31 cellular contexts compared by ENCODE assay signal in genomic region chr21:23952269-23952668, GRCh38.
"Had no signal": no experiment of that assay in that cellular context is flagged by ENCODE, and none has a peak within 500 bp of the region (broad histone marks: within the 10 kb centered on the region; RNA-seq: fewer than 3 reads in every experiment).

No MANE protein-coding gene starts in this region.

- H3K9me3 Mint-ChIP-seq: immature natural killer cell; naive B cell; natural killer cell; stimulated activated memory B cell treated with anti-CD40 and anti-IgM and Interleukin-4, amounts not matched to agents 10 μg/mL and 1 μg/mL and 100 μg/mL, for 72 hours; stimulated activated naive CD8-positive, alpha-beta T cell treated with anti-CD3 and anti-CD28 coated beads, Interleukin-15, amount 100 ng/mL, for 72 hours had no signal

- H3K9ac ChIP-seq: neural progenitor cell, parathyroid adenoma had no signal

- H2AFZ ChIP-seq: neural progenitor cell, parathyroid adenoma had no signal

- H3K4me2 ChIP-seq: neural progenitor cell, smooth muscle cell had no signal

- ATAC-seq: left colon; natural killer cell; right lobe of liver; stimulated activated memory B cell treated with anti-CD40 and anti-IgM and Interleukin-4, amounts not matched to agents 10 μg/mL and 1 μg/mL and 100 μg/mL, for 72 hours; stimulated activated naive CD8-positive, alpha-beta T cell treated with anti-CD3 and anti-CD28 coated beads, Interleukin-15, amount 100 ng/mL, for 72 hours had no signal

- H3K79me2 ChIP-seq: parathyroid adenoma had no signal

- H3K27ac Mint-ChIP-seq: immature natural killer cell; mesothelial cell of epicardium; natural killer cell; nephron progenitor cell; neural progenitor cell; progenitor cell of endocrine pancreas; stimulated activated memory B cell treated with anti-CD40 and anti-IgM and Interleukin-4, amounts not matched to agents 10 μg/mL and 1 μg/mL and 100 μg/mL, for 72 hours; type B pancreatic cell had no signal

- H3K9me3 ChIP-seq: left ventricle myocardium inferior, neutrophil, right atrium auricular region, right lobe of liver, tibial nerve, uterus had no signal

- H3K4me3 Mint-ChIP-seq: immature natural killer cell; mesothelial cell of epicardium; natural killer cell; nephron progenitor cell; neural progenitor cell; stimulated activated memory B cell treated with anti-CD40 and anti-IgM and Interleukin-4, amounts not matched to agents 10 μg/mL and 1 μg/mL and 100 μg/mL, for 72 hours; stimulated activated naive CD8-positive, alpha-beta T cell treated with anti-CD3 and anti-CD28 coated beads, Interleukin-15, amount 100 ng/mL, for 72 hours; type B pancreatic cell had no signal

- H3K36me3 ChIP-seq: left ventricle myocardium inferior, neural progenitor cell, neutrophil, right atrium auricular region, right lobe of liver, tibial nerve, uterus had no signal

- H3K27me3 ChIP-seq: neural progenitor cell, neutrophil, right atrium auricular region, right lobe of liver, tibial nerve, uterus had no signal

- H3K27ac ChIP-seq: left ventricle myocardium inferior, neural progenitor cell, neutrophil, parathyroid adenoma, right atrium auricular region, right lobe of liver, tibial nerve, uterus had no signal

- H3K36me3 Mint-ChIP-seq: immature natural killer cell; mesothelial cell of epicardium; naive B cell; natural killer cell; neural progenitor cell; stimulated activated memory B cell treated with anti-CD40 and anti-IgM and Interleukin-4, amounts not matched to agents 10 μg/mL and 1 μg/mL and 100 μg/mL, for 72 hours; type B pancreatic cell had no signal

- FAIRE-seq: islet of Langerhans had no signal

- DNase-seq: hypothalamus; immature natural killer cell; kidney; left colon; left ventricle myocardium inferior; mesendoderm; naive B cell; natural killer cell; nephron progenitor cell; occipital lobe; right lobe of liver; stimulated activated CD4-positive, alpha-beta T cell treated with anti-CD3 and anti-CD28 coated beads, Interleukin-1b, Interleukin-23, amount 100 ng/mL, for 48 hours; stimulated activated CD4-positive, alpha-beta T cell treated with anti-CD3 and anti-CD28 coated beads, Interleukin-2, amount 100 ng/mL, for 48 hours; stimulated activated CD4-positive, alpha-beta T cell treated with anti-CD3 and anti-CD28 coated beads, Interleukin-4, amount 100 ng/mL, for 4 hours; stimulated activated CD8-positive, alpha-beta memory T cell treated with anti-CD3 and anti-CD28 coated beads, Interleukin-4, amount 100 ng/mL, for 48 hours; stimulated activated naive CD4-positive, alpha-beta T cell treated with Interleukin-2 at 50 U/mL for 16 hours; stimulated activated naive CD8-positive, alpha-beta T cell treated with anti-CD3 and anti-CD28 coated beads, Interleukin-15, amount 100 ng/mL, for 72 hours; substantia nigra; uterus had no signal

- H3K27me3 Mint-ChIP-seq: naive B cell; progenitor cell of endocrine pancreas; stimulated activated memory B cell treated with anti-CD40 and anti-IgM and Interleukin-4, amounts not matched to agents 10 μg/mL and 1 μg/mL and 100 μg/mL, for 72 hours; stimulated activated naive CD8-positive, alpha-beta T cell treated with anti-CD3 and anti-CD28 coated beads, Interleukin-15, amount 100 ng/mL, for 72 hours; type B pancreatic cell had no signal

- H3K4me1 ChIP-seq: left ventricle myocardium inferior, neural progenitor cell, parathyroid adenoma, right atrium auricular region, right lobe of liver, tibial nerve, uterus had no signal

- H3K4me3 ChIP-seq: left ventricle myocardium inferior, lung, neural progenitor cell, right atrium auricular region, right lobe of liver, smooth muscle cell, tibial nerve, uterus had no signal

- H3K4me1 Mint-ChIP-seq: mesothelial cell of epicardium, nephron progenitor cell, neural progenitor cell had no signal
